In the genomic region with DNA sequence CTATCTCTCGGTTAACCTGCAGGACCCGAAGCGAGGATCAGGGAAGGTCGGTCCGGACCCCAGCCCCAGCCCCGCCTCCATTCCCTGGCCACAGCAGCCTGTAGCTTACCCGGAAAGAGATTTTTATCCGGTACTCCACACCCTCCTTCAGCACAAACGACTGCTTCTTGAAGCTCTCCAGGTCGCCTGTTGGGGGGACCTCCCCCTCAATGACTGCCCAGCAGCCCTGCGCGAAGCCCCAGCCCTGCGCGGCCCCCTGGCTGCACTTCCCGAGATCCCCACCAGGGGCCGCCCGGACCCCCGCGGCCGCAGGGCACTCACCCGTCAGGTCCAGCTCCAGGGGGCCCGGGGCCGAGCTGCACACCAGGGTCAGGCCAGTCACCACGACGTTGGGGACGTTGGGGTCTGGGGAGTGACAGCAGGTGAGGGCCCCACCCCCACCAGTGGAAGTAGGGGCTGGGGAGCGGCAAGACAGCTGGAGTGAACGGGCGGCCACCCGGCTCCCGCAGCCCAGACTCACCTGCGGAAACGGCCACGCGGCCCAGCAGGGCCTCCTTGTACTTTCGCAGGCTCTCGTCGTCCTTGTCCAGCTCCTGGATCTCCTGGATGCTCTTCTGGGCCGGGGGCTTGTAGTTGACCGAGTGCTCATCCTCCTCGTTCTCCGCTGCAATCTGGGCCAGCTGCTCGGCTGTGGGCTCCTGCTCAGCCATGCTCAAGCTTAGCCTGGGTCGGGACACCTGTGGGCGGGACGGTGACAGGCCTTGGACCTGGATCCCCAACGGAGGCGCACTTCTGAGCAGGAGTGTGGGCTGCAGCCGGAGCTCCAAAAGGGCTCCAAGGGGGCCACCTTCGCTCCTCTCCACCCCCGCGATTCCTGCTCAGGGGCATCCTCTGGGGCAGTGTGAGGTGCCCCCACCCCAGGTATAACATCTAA, we compare ENCODE assay signal across 8 cellular contexts. TPM values are rescaled to one million over a fixed set of nuclear protein-coding genes. Genes with fewer than 3 reads are reported as not detected.
A peak's percentile ranks its signal among the peaks of the same experiment; 100 is the strongest.
DNase-seq lines count a peak whose midpoint lies in the region; TF ChIP-seq lines count a peak whose summit lies in the region.

No MANE protein-coding gene starts in this region.

- TF ChIP-seq EP300 in esophagus muscularis mucosa (IDR thresholded peaks at IDR 0.05), result no peak
- TF ChIP-seq EP300 in neural cell (conservative IDR thresholded peaks at IDR 0.05; ENCODE audit: poor library complexity, severe bottlenecking), result no peak

- TF ChIP-seq RAD21 in neural cell (conservative IDR thresholded peaks at IDR 0.05), result peak; percentile 30

- intact Hi-C loops in esophagus muscularis mucosa (cut with DNase I), result loop anchor here (5.0 kb wide), 1 partner anchor 37 kb away; the partner anchor contains the start of gene MCRIP1

- H3K4me3 Mint-ChIP-seq in activated CD4-positive, alpha-beta T cell treated with anti-CD3 and anti-CD28 coated beads, Interleukin-2, amount 10 ng/mL, durations not matched to agents 7 days and 5 days, result peak overlapping the region; percentile 90

- POLR2A ChIA-PET in activated CD4-positive, alpha-beta T cell treated with anti-CD3 and anti-CD28 coated beads, Interleukin-2, amount 10 ng/mL, durations not matched to agents 7 days and 5 days (lab: Charles Lee), result no interaction called here

- H3K9ac ChIP-seq in neural cell (ENCODE audit: low read length), result peak overlapping the region; percentile 96

- H3K27ac Mint-ChIP-seq in activated CD4-positive, alpha-beta T cell treated with anti-CD3 and anti-CD28 coated beads, Interleukin-2, amount 10 ng/mL, durations not matched to agents 7 days and 5 days, result peak overlapping the region; percentile 95

- H3K4me1 ChIP-seq in HAP-1 (peaks cover 14% of the 10 kb centered on the region), esophagus muscularis mucosa (peaks cover 51 to 75% (median 64%) of the 10 kb centered on the region in 4 donors)

- peaks cover 25% of the 10 kb centered on the region for H3K36me3 Mint-ChIP-seq in activated CD4-positive, alpha-beta T cell treated with anti-CD3 and anti-CD28 coated beads, Interleukin-2, amount 10 ng/mL, durations not matched to agents 7 days and 5 days (ENCODE audit: low read depth)

- no peaks in the 10 kb centered on the region for H3K9me3 ChIP-seq in HAP-1
- no peaks in the 10 kb centered on the region for H3K9me3 ChIP-seq in esophagus muscularis mucosa
- no peaks in the 10 kb centered on the region for H3K9me3 ChIP-seq in neural cell (ENCODE audit: low read length)

- 48% methylated on average over 13 of the region's 52 CpGs for WGBS in esophagus muscularis mucosa

- H3K9me3 Mint-ChIP-seq in activated CD4-positive, alpha-beta T cell treated with anti-CD3 and anti-CD28 coated beads, Interleukin-2, amount 10 ng/mL, durations not matched to agents 7 days and 5 days, result no peaks in the 10 kb centered on the region

- CTCF ChIA-PET in activated CD4-positive, alpha-beta T cell treated with anti-CD3 and anti-CD28 coated beads, Interleukin-2, amount 10 ng/mL, durations not matched to agents 7 days and 5 days (lab: Charles Lee), result interaction anchor here (0.8 to 2.7 kb wide), 12 partner anchors 8 to 351 kb away, joined by 3 to 11 read pairs (median 4); partner anchors contain the start of genes MAFG, MCRIP1, P4HB and PPP1R27

- H2AFZ ChIP-seq in neural cell (ENCODE audit: low read depth, low read length), result no peak overlapping the region

- H3K79me2 ChIP-seq in neural cell (replicated peaks; ENCODE audit: insufficient read depth, low read length), result peaks cover 13% of the 10 kb centered on the region

- H3K4me1 Mint-ChIP-seq in activated CD4-positive, alpha-beta T cell treated with anti-CD3 and anti-CD28 coated beads, Interleukin-2, amount 10 ng/mL, durations not matched to agents 7 days and 5 days, result peaks cover 47% of the 10 kb centered on the region

- H3K27me3 ChIP-seq in HAP-1 (ENCODE audit: low read depth), result no peaks in the 10 kb centered on the region
- no peaks in the 10 kb centered on the region for H3K27me3 ChIP-seq in esophagus muscularis mucosa
- no peaks in the 10 kb centered on the region for H3K27me3 ChIP-seq in neural cell (ENCODE audit: insufficient read depth, low read depth, low read length)

- no peaks in the 10 kb centered on the region for H3K27me3 Mint-ChIP-seq in activated CD4-positive, alpha-beta T cell treated with anti-CD3 and anti-CD28 coated beads, Interleukin-2, amount 10 ng/mL, durations not matched to agents 7 days and 5 days

- TF ChIP-seq CTCF in AG10803 (conservative IDR thresholded peaks at IDR 0.05; ENCODE audit: low read length) (peak; percentile 54), esophagus muscularis mucosa (IDR thresholded peaks at IDR 0.05) (peak; percentile 76 to 97 (median 86)), neural cell (IDR thresholded peaks at IDR 0.05; ENCODE audit: poor library complexity, severe bottlenecking) (peak; percentile 73)

- in situ Hi-C loops in HAP-1 (cut with MboI; ENCODE audit: low sequenced_read_pairs), result no loop called here

- peak overlapping the region; percentile 97 for H3K4me2 ChIP-seq in neural cell (ENCODE audit: low read length)

- no peaks in the 10 kb centered on the region for H4K20me1 ChIP-seq in neural cell (ENCODE audit: insufficient read depth)

- H3K9me2 ChIP-seq in neural cell (ENCODE audit: insufficient read depth, low read length), result no peaks in the 10 kb centered on the region

- H3K4me3 ChIP-seq in AG10803 (ENCODE audit: low read length) (peak overlapping the region; percentile 81), HAP-1 (peak overlapping the region; percentile 81), esophagus muscularis mucosa (peak overlapping the region; percentile 91 to 99 (median 95)), neural cell (ENCODE audit: low read length) (peak overlapping the region; percentile 96)

- DNase-seq in AG10803 (ENCODE audit: low read depth) (peak; percentile 31), HAP-1 (ENCODE audit: low spot score in 2 of 2) (peak in 1 of 2 experiments; percentile 78), esophagus muscularis mucosa (ENCODE audit: extremely low spot score) (no peak), cerebellar nuclear complex (lab: John Stamatoyannopoulos, UW) (no peak), NCI-H1105 treated with DMSO at 0.1 percent for 48 hours (lab: John Stamatoyannopoulos, UW) (no peak), NK-92 (lab: John Stamatoyannopoulos, UW; ENCODE audit: unreplicated experiment) (no peak)
- no peak for DNase-seq in activated CD4-positive, alpha-beta T cell treated with anti-CD3 and anti-CD28 coated beads, Interleukin-2, amount 10 ng/mL, durations not matched to agents 7 days and 5 days

- H3K27ac ChIP-seq in esophagus muscularis mucosa (replicated peaks in 1 of 4) (peak overlapping the region; percentile 97 to 99 (median 99)), neural cell (ENCODE audit: low read length) (peak overlapping the region; percentile 64)

- no peaks in the 10 kb centered on the region for H3F3A ChIP-seq in neural cell (ENCODE audit: insufficient read depth, low read length, poor library complexity, severe bottlenecking)

- TF ChIP-seq POLR2A in esophagus muscularis mucosa (IDR thresholded peaks at IDR 0.05; ENCODE audit: low read depth), result no peak

- peaks cover 68% of the 10 kb centered on the region for H3K36me3 ChIP-seq in HAP-1 (replicated peaks)
- H3K36me3 ChIP-seq in esophagus muscularis mucosa, result peaks cover 17 to 44% (median 34%) of the 10 kb centered on the region in 4 donors
- no peaks in the 10 kb centered on the region for H3K36me3 ChIP-seq in neural cell (ENCODE audit: insufficient read depth, low read length)

TF ChIP-seq in neural cell, 6 proteins besides CTCF, POLR2A, EP300 and RAD21 (continues in another document):
- TF ChIP-seq MXI1 (conservative IDR thresholded peaks at IDR 0.05; ENCODE audit: poor library complexity, severe bottlenecking) (no peak), SMC3 (conservative IDR thresholded peaks at IDR 0.05; ENCODE audit: poor library complexity) (peak; percentile 62), EZH2 (IDR thresholded peaks at IDR 0.05; ENCODE audit: borderline replicate concordance, insufficient read depth, low read length, poor library complexity, severe bottlenecking) (no peak), TAF1 (IDR thresholded peaks at IDR 0.05; ENCODE audit: low read depth) (no peak), POLR2AphosphoS5 (IDR thresholded peaks at IDR 0.05) (no peak)

RNA-seq across cellular contexts. Expression of gene ARHGDIA, which starts 1.6 kb away (rescaled TPM):
- 100 to 1,000 TPM; 654 to 714 TPM for total RNA-seq in activated CD4-positive, alpha-beta T cell treated with anti-CD3 and anti-CD28 coated beads, Interleukin-2, amount 10 ng/mL, durations not matched to agents 7 days and 5 days
- total RNA-seq in esophagus muscularis mucosa, result 100 to 1,000 TPM; 115 to 229 (median 202) TPM
- polyA plus RNA-seq in neural cell, result 16.1 and 26.9 TPM in 2 replicates
- 27.8 and 42.6 TPM in 2 replicates for polyA minus RNA-seq in neural cell

RNA-seq across cellular contexts. Expression of gene P4HB, which starts 9.2 kb away (rescaled TPM):
- 100 to 1,000 TPM; 420 to 499 TPM for total RNA-seq in activated CD4-positive, alpha-beta T cell treated with anti-CD3 and anti-CD28 coated beads, Interleukin-2, amount 10 ng/mL, durations not matched to agents 7 days and 5 days
- 100 to 1,000 TPM; 269 to 334 (median 313) TPM for total RNA-seq in esophagus muscularis mucosa
- 82.8 and 99.2 TPM in 2 replicates for polyA plus RNA-seq in neural cell
- 82.8 and 86.2 TPM in 2 replicates for polyA minus RNA-seq in neural cell

RNA-seq across cellular contexts. Expression of gene ALYREF, which starts 21.9 kb away (rescaled TPM):
- total RNA-seq in activated CD4-positive, alpha-beta T cell treated with anti-CD3 and anti-CD28 coated beads, Interleukin-2, amount 10 ng/mL, durations not matched to agents 7 days and 5 days, result 100 to 1,000 TPM; 197 to 221 TPM
- 10 to 100 TPM; 44.0 to 67.7 (median 56.5) TPM for total RNA-seq in esophagus muscularis mucosa
- polyA plus RNA-seq in neural cell, result 73.3 and 81.4 TPM in 2 replicates
- polyA minus RNA-seq in neural cell, result 69.3 and 80.3 TPM in 2 replicates

RNA-seq across cellular contexts. Expression of gene ANAPC11, which starts 22.0 kb away (rescaled TPM):
- total RNA-seq in activated CD4-positive, alpha-beta T cell treated with anti-CD3 and anti-CD28 coated beads, Interleukin-2, amount 10 ng/mL, durations not matched to agents 7 days and 5 days, result 10 to 100 TPM; 83.2 to 96.8 TPM
- 100 to 1,000 TPM; 131 to 139 (median 135) TPM for total RNA-seq in esophagus muscularis mucosa
- 371 and 389 TPM in 2 replicates for polyA plus RNA-seq in neural cell
- polyA minus RNA-seq in neural cell, result 66.0 and 75.2 TPM in 2 replicates

RNA-seq across cellular contexts. Expression of gene NPB, which starts 32.5 kb away (rescaled TPM):
- total RNA-seq in activated CD4-positive, alpha-beta T cell treated with anti-CD3 and anti-CD28 coated beads, Interleukin-2, amount 10 ng/mL, durations not matched to agents 7 days and 5 days, result under 1 TPM; 0.48 to 0.69 TPM
- 1 to 10 TPM in 1 of 4 donors, under 1 TPM in 1, not detected in 2; 0.78 to 1.8 TPM for total RNA-seq in esophagus muscularis mucosa
- polyA plus RNA-seq in neural cell, result 1.3 and 1.7 TPM in 2 replicates
- polyA minus RNA-seq in neural cell, result 2.5 and 4.4 TPM in 2 replicates
